Comparison of ENCODE assay signal across 8 cellular contexts in the genomic region with DNA sequence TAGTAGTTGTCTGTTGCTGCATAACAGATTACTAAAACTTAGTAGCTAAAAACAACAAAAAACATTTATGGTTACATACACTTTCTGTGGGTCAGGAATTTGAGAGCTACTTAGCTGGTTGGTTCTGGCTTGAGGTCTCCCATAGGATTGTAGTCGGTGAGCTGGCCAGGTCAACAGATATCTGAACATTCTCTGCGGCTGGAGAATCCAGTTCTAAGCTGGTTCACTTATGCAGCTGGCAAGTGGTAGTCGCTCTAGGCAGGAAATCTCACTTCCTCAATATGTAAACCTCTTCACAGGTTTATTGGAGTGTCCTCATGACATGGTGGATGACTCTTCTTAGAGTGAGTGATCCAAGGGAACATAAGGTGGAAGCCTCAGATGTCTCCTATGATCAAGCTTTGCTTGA.
DNase-seq lines count a peak whose midpoint lies in the region; ATAC-seq and TF ChIP-seq lines count a peak whose summit lies in the region.

No MANE protein-coding gene starts in this region.

- H3K9me3 ChIP-seq in esophagus squamous epithelium = no peaks in the 10 kb centered on the region

- H3K27ac ChIP-seq in HL-60 (replicated peaks) (peak overlapping the region; percentile 47), esophagus squamous epithelium (no peak overlapping the region)

- H3K4me3 ChIP-seq in GM12865 (ENCODE audit: low read depth, low read length) (peak overlapping the region; percentile 45), HL-60 (replicated peaks; ENCODE audit: insufficient read depth, low read length) (no peak overlapping the region), esophagus squamous epithelium (no peak overlapping the region)

- H3K27ac Mint-ChIP-seq in activated naive CD8-positive, alpha-beta T cell treated with anti-CD3 and anti-CD28 coated beads for 36 hours = peak overlapping the region; percentile 96
- no peak overlapping the region for H3K27ac Mint-ChIP-seq in type B pancreatic cell

- intact Hi-C loops in esophagus squamous epithelium (cut with DNase I) = no loop called here

- H3K4me1 Mint-ChIP-seq in activated naive CD8-positive, alpha-beta T cell treated with anti-CD3 and anti-CD28 coated beads for 36 hours = peaks cover 78% of the 10 kb centered on the region
- peaks cover 40% of the 10 kb centered on the region for H3K4me1 Mint-ChIP-seq in type B pancreatic cell (ENCODE audit: unreplicated experiment)

- no peak for TF ChIP-seq CTCF in GM12865 (IDR thresholded peaks at IDR 0.05; ENCODE audit: insufficient read depth, low read depth, low read length, missing control alignments)
- TF ChIP-seq CTCF in HL-60 (IDR thresholded peaks at IDR 0.05; ENCODE audit: insufficient read depth, low read length) = no peak
- TF ChIP-seq CTCF in type B pancreatic cell (conservative IDR thresholded peaks at IDR 0.05) = no peak
- no peak for TF ChIP-seq CTCF in esophagus squamous epithelium (IDR thresholded peaks at IDR 0.05)

- peak overlapping the region; percentile 45 for H3K4me3 Mint-ChIP-seq in activated naive CD8-positive, alpha-beta T cell treated with anti-CD3 and anti-CD28 coated beads for 36 hours
- peak overlapping the region; percentile 5 for H3K4me3 Mint-ChIP-seq in type B pancreatic cell

- H3K9me3 Mint-ChIP-seq in activated naive CD8-positive, alpha-beta T cell treated with anti-CD3 and anti-CD28 coated beads for 36 hours = peaks cover 10% of the 10 kb centered on the region
- peaks cover 5% of the 10 kb centered on the region for H3K9me3 Mint-ChIP-seq in type B pancreatic cell

- DNase-seq in GM12865 (ENCODE audit: low read depth) = peak; percentile 85
- peak in 1 of 2 experiments; percentile 55 for DNase-seq in HL-60 (ENCODE audit: low read depth in 1 of 2, low spot score in 1 of 2)
- no peak for DNase-seq in activated naive CD8-positive, alpha-beta T cell treated with anti-CD3 and anti-CD28 coated beads for 36 hours
- no peak for DNase-seq in type B pancreatic cell (ENCODE audit: extremely low spot score, unreplicated experiment)
- DNase-seq in DMS79 (lab: John Stamatoyannopoulos, UW) = no peak
- no peak for DNase-seq in esophagus squamous epithelium (lab: John Stamatoyannopoulos, UW)
- DNase-seq in DMS 273 treated with DMSO at 0.1 percent for 48 hours (lab: John Stamatoyannopoulos, UW) = no peak

- H3K27me3 ChIP-seq in HL-60 (ENCODE audit: insufficient read depth, poor library complexity, severe bottlenecking) (no peaks in the 10 kb centered on the region), esophagus squamous epithelium (no peaks in the 10 kb centered on the region)

- peak; percentile 80 for ATAC-seq in GM21447 (IDR thresholded peaks at IDR 0.05; ENCODE audit: unreplicated experiment)

- no peaks in the 10 kb centered on the region for H3K36me3 ChIP-seq in esophagus squamous epithelium

- no peaks in the 10 kb centered on the region for H3K27me3 Mint-ChIP-seq in activated naive CD8-positive, alpha-beta T cell treated with anti-CD3 and anti-CD28 coated beads for 36 hours
- H3K27me3 Mint-ChIP-seq in type B pancreatic cell = no peaks in the 10 kb centered on the region

- peaks cover 11 to 67% (median 32%) of the 10 kb centered on the region in 3 donors for H3K4me1 ChIP-seq in esophagus squamous epithelium

- TF ChIP-seq POLR2A in esophagus squamous epithelium (IDR thresholded peaks at IDR 0.05) = no peak

- 47 to 76% methylated on average over 3 of the region's 3 CpGs for WGBS in esophagus squamous epithelium, 2 donors

- H3K36me3 Mint-ChIP-seq in activated naive CD8-positive, alpha-beta T cell treated with anti-CD3 and anti-CD28 coated beads for 36 hours = peaks cover 33% of the 10 kb centered on the region
- H3K36me3 Mint-ChIP-seq in type B pancreatic cell = no peaks in the 10 kb centered on the region
